1 cellular context compared by ENCODE assay signal in genomic region chr4:52641853-52642563, GRCh38.
A peak's percentile ranks its signal among the peaks of the same experiment; 100 is the strongest.
TF ChIP-seq lines count a peak whose summit lies in the region.

No MANE protein-coding gene starts in this region.

TF ChIP-seq in SK-N-SH, 30 proteins besides CTCF, POLR2A, EP300 and RAD21 (continued from another document):
- peak; percentile 43 for TF ChIP-seq PBX3 (IDR thresholded peaks at IDR 0.05)
- TF ChIP-seq NFIC (IDR thresholded peaks at IDR 0.05; ENCODE audit: borderline replicate concordance), result no peak
